Comparison of ENCODE assay signal across 8 cellular contexts in genomic region chr19:40443930-40444180, GRCh38. TPM values are rescaled to one million over a fixed set of nuclear protein-coding genes. Genes with fewer than 3 reads are reported as not detected.
DNase-seq lines count a peak whose midpoint lies in the region; ATAC-seq and TF ChIP-seq lines count a peak whose summit lies in the region.

No MANE protein-coding gene starts in this region.

- H3K36me3 Mint-ChIP-seq in CD4-positive, alpha-beta T cell (ENCODE audit: low read depth) = peaks cover 29% of the 10 kb centered on the region
- H3K36me3 Mint-ChIP-seq in activated B cell treated with CpG ODN at 0.5 μM for 24 hours (ENCODE audit: low read depth) (peaks cover 42% of the 10 kb centered on the region), glutamatergic neuron (ENCODE audit: unreplicated experiment) (no peaks in the 10 kb centered on the region)

- no peaks in the 10 kb centered on the region for H3K9me3 ChIP-seq in CD4-positive, alpha-beta T cell (ENCODE audit: control insufficient read depth, low read length)

- H3K4me3 Mint-ChIP-seq in CD4-positive, alpha-beta T cell = peak overlapping the region; percentile 96
- peak overlapping the region; percentile 98 for H3K4me3 Mint-ChIP-seq in activated B cell treated with CpG ODN at 0.5 μM for 24 hours
- H3K4me3 Mint-ChIP-seq in glutamatergic neuron (ENCODE audit: unreplicated experiment) = peak overlapping the region; percentile 99

- H3K9me3 Mint-ChIP-seq in CD4-positive, alpha-beta T cell = no peaks in the 10 kb centered on the region
- H3K9me3 Mint-ChIP-seq in activated B cell treated with CpG ODN at 0.5 μM for 24 hours (no peaks in the 10 kb centered on the region), glutamatergic neuron (ENCODE audit: unreplicated experiment) (peaks cover 12% of the 10 kb centered on the region)

- no peaks in the 10 kb centered on the region for H3K27me3 Mint-ChIP-seq in CD4-positive, alpha-beta T cell
- H3K27me3 Mint-ChIP-seq in activated B cell treated with CpG ODN at 0.5 μM for 24 hours (no peaks in the 10 kb centered on the region), glutamatergic neuron (ENCODE audit: unreplicated experiment) (peaks cover 13% of the 10 kb centered on the region)

- H3K27me3 ChIP-seq in CD4-positive, alpha-beta T cell (ENCODE audit: control insufficient read depth, insufficient read depth, low read length) = no peaks in the 10 kb centered on the region

- intact Hi-C loops in CD4-positive, alpha-beta T cell (cut with DNase I, micrococcal nuclease) = loop anchor here (1.0 to 10.0 kb wide), 8 partner anchors 18 to 619 kb away; partner anchors contain the start of genes AKT2 (in 1 of the 2), BLVRB (in 1 of the 2), C19orf47 (in 1 of the 2) and PLD3 (in 1 of the 2)
- intact Hi-C loops in activated B cell treated with CpG ODN at 0.5 μM for 24 hours (cut with micrococcal nuclease) (loop anchor here (1.0 to 5.0 kb wide), 13 partner anchors 9 to 908 kb away; partner anchors contain the start of genes ACTMAP, AKT2, BLVRB and C19orf47), sciatic nerve (cut with DNase I) (no loop called here)

- H3K27ac ChIP-seq in CD4-positive, alpha-beta T cell (ENCODE audit: low read depth, low read length) = peak overlapping the region; percentile 81

- no peak for DNase-seq in CD4-positive, alpha-beta T cell
- no peak for DNase-seq in activated B cell treated with CpG ODN at 0.5 μM for 24 hours
- no peak for DNase-seq in glutamatergic neuron
- no peak for DNase-seq in sciatic nerve (ENCODE audit: low spot score)
- no peak for DNase-seq in foreskin melanocyte

- POLR2A ChIA-PET in CD4-positive, alpha-beta T cell (lab: Charles Lee) = interaction anchor here (0.8 to 4.6 kb wide), 14 partner anchors 9 to 819 kb away, joined by 3 to 71 read pairs (median 8); partner anchors contain the start of genes ACTMAP, AKT2, BLVRB and C19orf47
- POLR2A ChIA-PET in activated B cell treated with CpG ODN at 0.5 μM for 24 hours (lab: Charles Lee) = interaction anchor here (0.6 to 4.4 kb wide), 14 partner anchors 10 to 1008 kb away, joined by 3 to 104 read pairs (median 14); partner anchors contain the start of genes ACTMAP, AKT2, BLVRB and C19orf47

- TF ChIP-seq CTCF in CD4-positive, alpha-beta T cell (IDR thresholded peaks at IDR 0.05) = no peak
- TF ChIP-seq CTCF in activated B cell treated with CpG ODN at 0.5 μM for 24 hours (IDR thresholded peaks at IDR 0.05) (no peak), glutamatergic neuron (IDR thresholded peaks at IDR 0.05; ENCODE audit: partially characterized antibody, unreplicated experiment) (no peak)

- peak; percentile 17 for ATAC-seq in CD4-positive, alpha-beta T cell (ENCODE audit: poor library complexity)
- ATAC-seq in HG02884 (IDR thresholded peaks at IDR 0.05; ENCODE audit: unreplicated experiment) (peak; percentile 4), activated B cell treated with CpG ODN at 0.5 μM for 24 hours (ENCODE audit: low read depth) (peak; percentile 3), sciatic nerve (peak; percentile 1), HG03342 (IDR thresholded peaks at IDR 0.05; ENCODE audit: unreplicated experiment) (no peak), HG03457 (IDR thresholded peaks at IDR 0.05; ENCODE audit: unreplicated experiment) (no peak)

- CTCF ChIA-PET in CD4-positive, alpha-beta T cell (lab: Charles Lee) = interaction anchor here (4.2 kb wide), 1 partner anchor 23 kb away, joined by 32 read pairs; no protein-coding TSS in a partner anchor
- CTCF ChIA-PET in activated B cell treated with CpG ODN at 0.5 μM for 24 hours (lab: Charles Lee) = interaction anchor here (1.3 to 3.9 kb wide), 6 partner anchors 10 to 139 kb away, joined by 4 to 49 read pairs (median 8); partner anchors contain the start of gene BLVRB

- H3K4me1 Mint-ChIP-seq in CD4-positive, alpha-beta T cell (ENCODE audit: low read depth) = peaks cover 18% of the 10 kb centered on the region
- H3K4me1 Mint-ChIP-seq in activated B cell treated with CpG ODN at 0.5 μM for 24 hours (peaks cover 29% of the 10 kb centered on the region), glutamatergic neuron (ENCODE audit: low read depth, unreplicated experiment) (peaks cover 5% of the 10 kb centered on the region)

- H3K27ac Mint-ChIP-seq in CD4-positive, alpha-beta T cell = peak overlapping the region; percentile 86
- H3K27ac Mint-ChIP-seq in activated B cell treated with CpG ODN at 0.5 μM for 24 hours = peak overlapping the region; percentile 97
- peak overlapping the region; percentile 99 for H3K27ac Mint-ChIP-seq in glutamatergic neuron (ENCODE audit: unreplicated experiment)

RNA-seq across cellular contexts. Expression of gene SERTAD3, which starts 0.3 kb away (rescaled TPM):
- 10 to 100 TPM; 17.4 to 19.2 TPM for total RNA-seq in CD4-positive, alpha-beta T cell
- total RNA-seq in activated B cell treated with CpG ODN at 0.5 μM for 24 hours (43.5 and 48.4 TPM in 2 replicates), glutamatergic neuron (ENCODE audit: unreplicated experiment) (30.1 TPM), sciatic nerve (47.2 TPM)

RNA-seq across cellular contexts. Expression of gene SERTAD1, which starts 18.1 kb away (rescaled TPM):
- 10 to 100 TPM; 26.4 to 26.5 TPM for total RNA-seq in CD4-positive, alpha-beta T cell
- total RNA-seq in activated B cell treated with CpG ODN at 0.5 μM for 24 hours = 13.4 and 13.9 TPM in 2 replicates
- total RNA-seq in glutamatergic neuron (ENCODE audit: unreplicated experiment) = 3.6 TPM
- total RNA-seq in sciatic nerve = 18.0 TPM

RNA-seq across cellular contexts. Expression of gene BLVRB, which starts 21.7 kb away (rescaled TPM):
- 1 to 10 TPM; 4.3 to 5.2 TPM for total RNA-seq in CD4-positive, alpha-beta T cell
- total RNA-seq in activated B cell treated with CpG ODN at 0.5 μM for 24 hours (12.3 and 14.6 TPM in 2 replicates), glutamatergic neuron (ENCODE audit: unreplicated experiment) (7.2 TPM), sciatic nerve (83.8 TPM)

RNA-seq across cellular contexts. Expression of gene SPTBN4, which starts 22.9 kb away (rescaled TPM):
- under 1 TPM; 0.59 to 0.88 TPM for total RNA-seq in CD4-positive, alpha-beta T cell
- 0.20 and 0.49 TPM in 2 replicates for total RNA-seq in activated B cell treated with CpG ODN at 0.5 μM for 24 hours
- 161 TPM for total RNA-seq in glutamatergic neuron (ENCODE audit: unreplicated experiment)
- 20.9 TPM for total RNA-seq in sciatic nerve

RNA-seq across cellular contexts. Expression of gene PRX, which starts 30.7 kb away (rescaled TPM):
- total RNA-seq in CD4-positive, alpha-beta T cell = 1 to 10 TPM; 1.5 TPM
- total RNA-seq in activated B cell treated with CpG ODN at 0.5 μM for 24 hours = 1.4 and 1.7 TPM in 2 replicates
- total RNA-seq in glutamatergic neuron (ENCODE audit: unreplicated experiment) = 4.7 TPM
- 801 TPM for total RNA-seq in sciatic nerve

Comparison
In these comparisons a context has a peak if more than half of its experiments do, and no peak if none do; other contexts are left out.
1. ATAC-seq: peak in CD4-positive, alpha-beta T cell (single experiment), HG02884 (single experiment), activated B cell treated with CpG ODN at 0.5 μM for 24 hours (single experiment) and sciatic nerve (single experiment); none in HG03342 (single experiment) and HG03457 (single experiment).
2. Peak in every context shown above with its lines, with median percentiles within 50 percentile points of each other: H3K27ac Mint-ChIP-seq and H3K4me3 Mint-ChIP-seq.